16 cellular contexts compared by ENCODE assay signal in genomic region chr7:48832303-48832845, GRCh38.
"Had no signal": no experiment of that assay in that cellular context is flagged by ENCODE, and none has a peak within 500 bp of the region (broad histone marks: within the 10 kb centered on the region; RNA-seq: fewer than 3 reads in every experiment).

No MANE protein-coding gene starts in this region.

- ATAC-seq: gastroesophageal sphincter; left lobe of liver; naive thymus-derived CD8-positive, alpha-beta T cell had no signal

- H3K36me3 ChIP-seq: gastroesophageal sphincter, right atrium auricular region, suprapubic skin had no signal

- H3K4me3 ChIP-seq: gastroesophageal sphincter, right atrium auricular region, suprapubic skin had no signal

- H3K27me3 ChIP-seq: gastroesophageal sphincter, right atrium auricular region, suprapubic skin had no signal

- DNase-seq: activated CD4-positive, alpha-beta T cell treated with anti-CD3 and anti-CD28 coated beads, Interleukin-2, amount 10 ng/mL, durations not matched to agents 7 days and 5 days; activated CD8-positive, alpha-beta memory T cell treated with anti-CD3 and anti-CD28 coated beads, Interleukin-2, amount 50 U/mL, for 48 hours; activated naive CD8-positive, alpha-beta T cell treated with anti-CD3 and anti-CD28 coated beads for 36 hours; aorta; cerebellar nuclear complex; endodermal cell; mammary epithelial cell; naive thymus-derived CD8-positive, alpha-beta T cell; small intestine; stimulated activated CD4-positive, alpha-beta T cell treated with anti-CD3 and anti-CD28 coated beads, Interleukin-4, amount 100 ng/mL, for 24 hours; stimulated activated naive CD4-positive, alpha-beta T cell treated with Interleukin-2 at 50 U/mL for 16 hours; T-helper 9 cell had no signal
